Comparison of ENCODE assay signal across 27 cellular contexts in the genomic region with DNA sequence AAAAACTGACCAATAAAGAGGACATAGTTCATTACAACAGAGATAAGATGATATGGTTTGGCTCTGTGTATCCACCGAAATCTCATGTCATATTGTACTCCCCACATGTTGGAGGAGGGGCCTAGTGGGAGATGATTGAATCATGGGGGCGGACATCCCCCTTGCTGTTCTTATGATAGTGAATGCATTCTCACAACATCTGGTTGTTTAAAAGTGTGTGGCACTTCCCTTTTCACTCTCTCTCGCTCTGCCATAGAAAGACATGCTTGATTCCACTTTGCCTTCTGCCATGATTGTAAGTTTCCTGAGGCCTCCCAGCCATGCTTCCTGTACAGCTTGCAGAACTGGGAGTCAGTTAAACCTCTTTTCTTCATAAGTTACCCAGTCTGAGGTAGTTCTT.
"Had no signal": no experiment of that assay in that cellular context is flagged by ENCODE, and none has a peak within 500 bp of the region (broad histone marks: within the 10 kb centered on the region; RNA-seq: fewer than 3 reads in every experiment).

No MANE protein-coding gene starts in this region.

- H3K9me3 ChIP-seq: gastrocnemius medialis, left lung, prostate gland, right atrium auricular region, suprapubic skin, transverse colon, vagina had no signal

- H3K9me3 Mint-ChIP-seq: naive thymus-derived CD4-positive, alpha-beta T cell; nephron; stimulated activated naive CD8-positive, alpha-beta T cell treated with anti-CD3 and anti-CD28 coated beads, Interleukin-15, amount 100 ng/mL, for 72 hours had no signal

- H3K27me3 ChIP-seq: dorsolateral prefrontal cortex, gastrocnemius medialis, left lung, right atrium auricular region, suprapubic skin, transverse colon, vagina had no signal

- H3K4me3 ChIP-seq: dorsolateral prefrontal cortex, gastrocnemius medialis, left lung, prostate gland, right atrium auricular region, smooth muscle cell, suprapubic skin, transverse colon, vagina had no signal

- H3K36me3 ChIP-seq: gastrocnemius medialis, prostate gland, right atrium auricular region, suprapubic skin, transverse colon, vagina had no signal

- H3K4me2 ChIP-seq: smooth muscle cell had no signal

- H3K36me3 Mint-ChIP-seq: naive thymus-derived CD4-positive, alpha-beta T cell had no signal

- H3K4me1 ChIP-seq: gastrocnemius medialis, left lung, prostate gland, right atrium auricular region, suprapubic skin, transverse colon, vagina had no signal

- FAIRE-seq: islet of Langerhans had no signal

- DNase-seq: dorsolateral prefrontal cortex; effector CD4-positive, alpha-beta T cell; foreskin fibroblast; gastrocnemius medialis; head of caudate nucleus; left cardiac atrium; left lung; mesendoderm; midbrain; naive thymus-derived CD4-positive, alpha-beta T cell; nucleus accumbens; stimulated activated CD4-positive, alpha-beta T cell treated with anti-CD3 and anti-CD28 coated beads, Interleukin-12 subunit alpha, Interleukin-12 subunit beta, amount 100 ng/mL, for 4 hours; stimulated activated CD4-positive, alpha-beta T cell treated with anti-CD3 and anti-CD28 coated beads, Interleukin-1b, Interleukin-23, amount 100 ng/mL, for 48 hours; stimulated activated CD4-positive, alpha-beta T cell treated with anti-CD3 and anti-CD28 coated beads, Interleukin-4, amount 100 ng/mL, for 1 hour; stimulated activated CD8-positive, alpha-beta memory T cell treated with anti-CD3 and anti-CD28 coated beads, Interleukin-4, amount 100 ng/mL, for 48 hours; stimulated activated naive CD4-positive, alpha-beta T cell; stimulated activated naive CD8-positive, alpha-beta T cell treated with anti-CD3 and anti-CD28 coated beads, Interleukin-15, amount 100 ng/mL, for 72 hours; transverse colon had no signal

- ATAC-seq: esophagus mucosa; gastrocnemius medialis; left cardiac atrium; left lung; naive thymus-derived CD4-positive, alpha-beta T cell; sciatic nerve; stimulated activated naive CD8-positive, alpha-beta T cell treated with anti-CD3 and anti-CD28 coated beads, Interleukin-15, amount 100 ng/mL, for 72 hours had no signal

- H3K4me1 Mint-ChIP-seq: naive thymus-derived CD4-positive, alpha-beta T cell; nephron; stimulated activated naive CD8-positive, alpha-beta T cell treated with anti-CD3 and anti-CD28 coated beads, Interleukin-15, amount 100 ng/mL, for 72 hours had no signal

- H3K27ac ChIP-seq: dorsolateral prefrontal cortex, gastrocnemius medialis, left lung, prostate gland, right atrium auricular region, suprapubic skin, transverse colon, vagina had no signal

- H3K27ac Mint-ChIP-seq: naive thymus-derived CD4-positive, alpha-beta T cell; nephron had no signal

- H3K4me3 Mint-ChIP-seq: naive thymus-derived CD4-positive, alpha-beta T cell; nephron; stimulated activated naive CD8-positive, alpha-beta T cell treated with anti-CD3 and anti-CD28 coated beads, Interleukin-15, amount 100 ng/mL, for 72 hours had no signal
